ENCODE assay signal across 17 cellular contexts in genomic region chr9:136004712-136005111, GRCh38.
"Had no signal": no experiment of that assay in that cellular context is flagged by ENCODE, and none has a peak within 500 bp of the region (broad histone marks: within the 10 kb centered on the region; RNA-seq: fewer than 3 reads in every experiment).

No MANE protein-coding gene starts in this region.

- H3K4me1 Mint-ChIP-seq: activated naive CD4-positive, alpha-beta T cell treated with anti-CD3 and anti-CD28 coated beads, Interleukin-2, amount 50 U/mL, for 24 hours; stimulated activated effector memory CD8-positive, alpha-beta T cell treated with anti-CD3 and anti-CD28 coated beads, Interleukin-12 subunit alpha, Interleukin-12 subunit beta, amount 100 ng/mL, for 72 hours had no signal

- H3K27ac Mint-ChIP-seq: activated B cell treated with CpG ODN at 0.5 μM for 24 hours; activated CD8-positive, alpha-beta T cell treated with anti-CD3 and anti-CD28 coated beads for 36 hours; activated naive CD4-positive, alpha-beta T cell treated with anti-CD3 and anti-CD28 coated beads, Interleukin-2, amount 50 U/mL, for 24 hours; stimulated activated effector memory CD8-positive, alpha-beta T cell treated with anti-CD3 and anti-CD28 coated beads, Interleukin-12 subunit alpha, Interleukin-12 subunit beta, amount 100 ng/mL, for 72 hours; T-helper 1 cell treated with Interleukin-12 subunit alpha and Interleukin-12 subunit beta and Interleukin-4 antibody, amounts not matched to agents 30 μg/mL and 1 μg/mL, for 36 hours had no signal

- DNase-seq: activated B cell treated with CpG ODN at 0.5 μM for 24 hours; activated CD4-positive, alpha-beta T cell treated with anti-CD3 and anti-CD28 coated beads for 48 hours; activated CD8-positive, alpha-beta T cell treated with anti-CD3 and anti-CD28 coated beads for 36 hours; activated effector memory CD4-positive, alpha-beta T cell treated with Interleukin-2 at 50 U/mL for 16 hours; activated T-cell treated with anti-CD3 and anti-CD28 coated beads, Interleukin-2, amount 50 U/mL, for 4 hours; colonic mucosa; effector CD4-positive, alpha-beta T cell; esophagus squamous epithelium; hippocampal formation; left cardiac atrium; lower lobe of right lung had no signal

- H3K4me1 ChIP-seq: colonic mucosa, pancreas had no signal

- H3K27ac ChIP-seq: cardiac muscle cell, colonic mucosa, esophagus squamous epithelium, lower lobe of right lung, pancreas, thoracic aorta had no signal

- H3K9me3 Mint-ChIP-seq: activated B cell treated with CpG ODN at 0.5 μM for 24 hours; activated CD8-positive, alpha-beta T cell treated with anti-CD3 and anti-CD28 coated beads for 36 hours; activated naive CD4-positive, alpha-beta T cell treated with anti-CD3 and anti-CD28 coated beads, Interleukin-2, amount 50 U/mL, for 24 hours; activated T-cell treated with anti-CD3 and anti-CD28 coated beads, Interleukin-2, amount 50 U/mL, for 4 hours; stimulated activated effector memory CD8-positive, alpha-beta T cell treated with anti-CD3 and anti-CD28 coated beads, Interleukin-12 subunit alpha, Interleukin-12 subunit beta, amount 100 ng/mL, for 72 hours; T-helper 1 cell treated with Interleukin-12 subunit alpha and Interleukin-12 subunit beta and Interleukin-4 antibody, amounts not matched to agents 30 μg/mL and 1 μg/mL, for 36 hours had no signal

- H3K27me3 Mint-ChIP-seq: activated B cell treated with CpG ODN at 0.5 μM for 24 hours; activated CD8-positive, alpha-beta T cell treated with anti-CD3 and anti-CD28 coated beads for 36 hours; activated naive CD4-positive, alpha-beta T cell treated with anti-CD3 and anti-CD28 coated beads, Interleukin-2, amount 50 U/mL, for 24 hours had no signal

- H3K4me3 ChIP-seq: cardiac muscle cell, colonic mucosa, esophagus squamous epithelium, lower lobe of right lung, pancreas, thoracic aorta had no signal

- H3K27me3 ChIP-seq: cardiac muscle cell, colonic mucosa, esophagus squamous epithelium, pancreas had no signal

- ATAC-seq: activated CD8-positive, alpha-beta T cell treated with anti-CD3 and anti-CD28 coated beads for 36 hours; activated T-cell treated with anti-CD3 and anti-CD28 coated beads, Interleukin-2, amount 50 U/mL, for 4 hours; left cardiac atrium; lower lobe of right lung; pancreas; stimulated activated effector memory CD8-positive, alpha-beta T cell treated with anti-CD3 and anti-CD28 coated beads, Interleukin-12 subunit alpha, Interleukin-12 subunit beta, amount 100 ng/mL, for 72 hours had no signal

- H3K36me3 ChIP-seq: cardiac muscle cell, colonic mucosa, pancreas had no signal

- H3K4me3 Mint-ChIP-seq: activated B cell treated with CpG ODN at 0.5 μM for 24 hours; activated CD8-positive, alpha-beta T cell treated with anti-CD3 and anti-CD28 coated beads for 36 hours; activated naive CD4-positive, alpha-beta T cell treated with anti-CD3 and anti-CD28 coated beads, Interleukin-2, amount 50 U/mL, for 24 hours; activated T-cell treated with anti-CD3 and anti-CD28 coated beads, Interleukin-2, amount 50 U/mL, for 4 hours; stimulated activated effector memory CD8-positive, alpha-beta T cell treated with anti-CD3 and anti-CD28 coated beads, Interleukin-12 subunit alpha, Interleukin-12 subunit beta, amount 100 ng/mL, for 72 hours; T-helper 1 cell treated with Interleukin-12 subunit alpha and Interleukin-12 subunit beta and Interleukin-4 antibody, amounts not matched to agents 30 μg/mL and 1 μg/mL, for 36 hours had no signal

- H3K9me3 ChIP-seq: colonic mucosa, esophagus squamous epithelium, lower lobe of right lung, pancreas, thoracic aorta had no signal

- H3K36me3 Mint-ChIP-seq: activated naive CD4-positive, alpha-beta T cell treated with anti-CD3 and anti-CD28 coated beads, Interleukin-2, amount 50 U/mL, for 24 hours had no signal
